Comparison of ENCODE assay signal across 7 cellular contexts in genomic region chr1:224380003-224380402, GRCh38. TPM values are rescaled to one million over a fixed set of nuclear protein-coding genes. Genes with fewer than 3 reads are reported as not detected.
A peak's percentile ranks its signal among the peaks of the same experiment; 100 is the strongest.
DNase-seq lines count a peak whose midpoint lies in the region; ATAC-seq and TF ChIP-seq lines count a peak whose summit lies in the region.

No MANE protein-coding gene starts in this region.

- 47 to 66% methylated on average over 3 to 4 of the region's 4 CpGs for WGBS in transverse colon (ENCODE audit: low coverage in 1 of 2), 2 donors

- CTCF ChIA-PET in activated CD4-positive, alpha-beta T cell treated with anti-CD3 and anti-CD28 coated beads, Interleukin-2, amount 10 ng/mL, durations not matched to agents 7 days and 5 days (lab: Charles Lee), result interaction anchor here (1.5 kb wide), 1 partner anchor 12 kb away, joined by 4 read pairs; no protein-coding TSS in a partner anchor

- intact Hi-C loops in transverse colon (cut with DNase I; ENCODE audit: low total_unique reads), result no loop called here

- TF ChIP-seq EP300 in transverse colon (IDR thresholded peaks at IDR 0.05; ENCODE audit: low read depth), result no peak

- peak; percentile 70 for ATAC-seq in GM19438 (IDR thresholded peaks at IDR 0.05; ENCODE audit: low read depth, unreplicated experiment)
- peak; percentile 57 for ATAC-seq in HG03159 (IDR thresholded peaks at IDR 0.05; ENCODE audit: unreplicated experiment)

- H3K4me1 Mint-ChIP-seq in activated CD4-positive, alpha-beta T cell treated with anti-CD3 and anti-CD28 coated beads, Interleukin-2, amount 10 ng/mL, durations not matched to agents 7 days and 5 days, result peaks cover 82% of the 10 kb centered on the region

- no peak for TF ChIP-seq POLR2A in transverse colon (IDR thresholded peaks at IDR 0.05)

- no peaks in the 10 kb centered on the region for H3K9me3 ChIP-seq in transverse colon

- peak overlapping the region; percentile 82 for H3K27ac Mint-ChIP-seq in activated CD4-positive, alpha-beta T cell treated with anti-CD3 and anti-CD28 coated beads, Interleukin-2, amount 10 ng/mL, durations not matched to agents 7 days and 5 days

- no peak for TF ChIP-seq CTCF in transverse colon (IDR thresholded peaks at IDR 0.05)

- peaks cover 0 to 10% (median 0%) of the 10 kb centered on the region in 4 donors for H3K4me1 ChIP-seq in transverse colon

- no peaks in the 10 kb centered on the region for H3K27me3 Mint-ChIP-seq in activated CD4-positive, alpha-beta T cell treated with anti-CD3 and anti-CD28 coated beads, Interleukin-2, amount 10 ng/mL, durations not matched to agents 7 days and 5 days

- no peak overlapping the region for H3K27ac ChIP-seq in transverse colon

- H3K4me3 Mint-ChIP-seq in activated CD4-positive, alpha-beta T cell treated with anti-CD3 and anti-CD28 coated beads, Interleukin-2, amount 10 ng/mL, durations not matched to agents 7 days and 5 days, result peak overlapping the region; percentile 62

- in situ Hi-C loops in transverse colon (cut with MboI; ENCODE audit: low pct_ligation_motif_present in 1 of 4, low pct_unique_long_range_greater_than_20kb in 1 of 4, low sequenced_read_pairs in 3 of 4), result no loop called here

- no peaks in the 10 kb centered on the region for H3K27me3 ChIP-seq in transverse colon

- DNase-seq in activated CD4-positive, alpha-beta T cell treated with anti-CD3 and anti-CD28 coated beads, Interleukin-2, amount 10 ng/mL, durations not matched to agents 7 days and 5 days, result peak; percentile 70
- DNase-seq in medulla oblongata (ENCODE audit: extremely low spot score), result peak; percentile 52
- DNase-seq in middle frontal gyrus (ENCODE audit: extremely low spot score, low spot score), result no peak
- no peak for DNase-seq in transverse colon
- no peak for DNase-seq in HT-29 (ENCODE audit: low spot score)

- peaks cover 78% of the 10 kb centered on the region for H3K36me3 Mint-ChIP-seq in activated CD4-positive, alpha-beta T cell treated with anti-CD3 and anti-CD28 coated beads, Interleukin-2, amount 10 ng/mL, durations not matched to agents 7 days and 5 days (ENCODE audit: low read depth)

- H3K4me3 ChIP-seq in transverse colon, result no peak overlapping the region

- H3K9me3 Mint-ChIP-seq in activated CD4-positive, alpha-beta T cell treated with anti-CD3 and anti-CD28 coated beads, Interleukin-2, amount 10 ng/mL, durations not matched to agents 7 days and 5 days, result no peaks in the 10 kb centered on the region

- H3K36me3 ChIP-seq in transverse colon, result peaks cover 0 to 22% (median 10%) of the 10 kb centered on the region in 4 donors

- POLR2A ChIA-PET in activated CD4-positive, alpha-beta T cell treated with anti-CD3 and anti-CD28 coated beads, Interleukin-2, amount 10 ng/mL, durations not matched to agents 7 days and 5 days (lab: Charles Lee), result interaction anchor here (1.0 kb wide), 1 partner anchor 9 kb away, joined by 3 read pairs; no protein-coding TSS in a partner anchor

RNA-seq across cellular contexts. Expression of gene CNIH4, which starts 23.3 kb away (rescaled TPM):
- total RNA-seq in activated CD4-positive, alpha-beta T cell treated with anti-CD3 and anti-CD28 coated beads, Interleukin-2, amount 10 ng/mL, durations not matched to agents 7 days and 5 days, result 10 to 100 TPM; 37.0 to 39.5 TPM
- total RNA-seq in transverse colon, result 10 to 100 TPM; 33.0 to 48.7 (median 42.0) TPM
- 34.5 and 34.7 TPM in 2 replicates for total RNA-seq in HT-29 (2014; rRNA removed; shearing (Covaris generic))

RNA-seq across cellular contexts. Expression of gene NVL, which starts 50.0 kb away (rescaled TPM):
- total RNA-seq in activated CD4-positive, alpha-beta T cell treated with anti-CD3 and anti-CD28 coated beads, Interleukin-2, amount 10 ng/mL, durations not matched to agents 7 days and 5 days, result 10 to 100 TPM; 41.6 to 43.5 TPM
- total RNA-seq in transverse colon, result 10 to 100 TPM; 35.9 to 52.3 (median 40.5) TPM
- 9.1 and 12.2 TPM in 2 replicates for total RNA-seq in HT-29 (2014; rRNA removed; shearing (Covaris generic))

RNA-seq across cellular contexts. Expression of gene WDR26, which starts 54.6 kb away (rescaled TPM):
- 10 to 100 TPM; 67.7 to 74.2 TPM for total RNA-seq in activated CD4-positive, alpha-beta T cell treated with anti-CD3 and anti-CD28 coated beads, Interleukin-2, amount 10 ng/mL, durations not matched to agents 7 days and 5 days
- total RNA-seq in transverse colon, result 100 to 1,000 TPM in 3 of 4 donors, 10 to 100 TPM in 1; 77.4 to 127 (median 109) TPM
- 15.7 and 17.9 TPM in 2 replicates for total RNA-seq in HT-29 (2014; rRNA removed; shearing (Covaris generic))

Comparison
In these comparisons a context has a peak if more than half of its experiments do, and no peak if none do; other contexts are left out.
1. DNase-seq: peak in activated CD4-positive, alpha-beta T cell treated with anti-CD3 and anti-CD28 coated beads, Interleukin-2, amount 10 ng/mL, durations not matched to agents 7 days and 5 days (single experiment) and medulla oblongata (single experiment); none in middle frontal gyrus (single experiment), transverse colon (single experiment) and HT-29 (single experiment).